In genomic region chr21:43203523-43204080, GRCh38 we compare ENCODE assay signal across 19 cellular contexts. TPM values are rescaled to one million over a fixed set of nuclear protein-coding genes. Genes with fewer than 3 reads are reported as not detected.
DNase-seq lines count a peak whose midpoint lies in the region; ATAC-seq and TF ChIP-seq lines count a peak whose summit lies in the region.
"Had no signal": no experiment of that assay in that cellular context is flagged by ENCODE, and none has a peak within 500 bp of the region (broad histone marks: within the 10 kb centered on the region; RNA-seq: fewer than 3 reads in every experiment).

No MANE protein-coding gene starts in this region.

- H3K4me3 ChIP-seq in endodermal cell (ENCODE audit: low read length): no peak overlapping the region

- 91 to 100% methylated on average over 9 to 11 of the region's 11 CpGs for WGBS in endodermal cell (ENCODE audit: insufficient coverage in 1 of 2, insufficient read length in 1 of 2), 2 experiments

- no peaks in the 10 kb centered on the region for H3K36me3 Mint-ChIP-seq in endodermal cell (ENCODE audit: low read depth)
- peaks cover 5% of the 10 kb centered on the region for H3K36me3 Mint-ChIP-seq in osteocyte (ENCODE audit: unreplicated experiment)

- no peak for TF ChIP-seq CTCF in endodermal cell (conservative IDR thresholded peaks at IDR 0.05)
- TF ChIP-seq CTCF in osteocyte (IDR thresholded peaks at IDR 0.05): no peak

- no peak for ATAC-seq in Right ventricle myocardium superior (ENCODE audit: poor library complexity)
- no peak for ATAC-seq in GM19351 (IDR thresholded peaks at IDR 0.05; ENCODE audit: unreplicated experiment)
- no peak for ATAC-seq in HG03469 (IDR thresholded peaks at IDR 0.05; ENCODE audit: unreplicated experiment)

- H3K4me1 Mint-ChIP-seq in endodermal cell (peaks cover 2% of the 10 kb centered on the region), osteocyte (ENCODE audit: unreplicated experiment) (no peaks in the 10 kb centered on the region)

- H3K27ac Mint-ChIP-seq in endodermal cell: no peak overlapping the region
- no peak overlapping the region for H3K27ac Mint-ChIP-seq in osteocyte (ENCODE audit: unreplicated experiment)

- intact Hi-C loops in Right ventricle myocardium superior (cut with DNase I): no loop called here
- intact Hi-C loops in cardiac septum (cut with DNase I): no loop called here

- H3K27ac ChIP-seq in endodermal cell (ENCODE audit: low read depth, low read length): no peak overlapping the region
- H3K27ac ChIP-seq: KMS-11 had no signal

- H3K4me3 Mint-ChIP-seq in endodermal cell (no peak overlapping the region), osteocyte (ENCODE audit: unreplicated experiment) (no peak overlapping the region)

- H3K27me3 Mint-ChIP-seq in endodermal cell (ENCODE audit: insufficient read depth) (peaks cover 2% of the 10 kb centered on the region), osteocyte (ENCODE audit: unreplicated experiment) (peaks cover 39% of the 10 kb centered on the region)

- DNase-seq in Right ventricle myocardium superior (peak; percentile 17), cardiac septum (ENCODE audit: low spot score) (no peak), endodermal cell (peak; percentile 23), osteocyte (ENCODE audit: extremely low spot score, unreplicated experiment) (peak; percentile 69), ureter (ENCODE audit: low spot score) (peak; percentile 19), SIG-M5 treated with dmso at 0.1 percent for 504 hours (lab: John Stamatoyannopoulos, UW; ENCODE audit: unreplicated experiment) (no peak)
- DNase-seq: COR-L47, DMS153, NCI-H1092, NCI-H146, NCI-H2081, NCI-H510A treated with DMSO at 0.1 percent for 48 hours, SHP77 had no signal

- no peaks in the 10 kb centered on the region for H3K4me1 ChIP-seq in endodermal cell (ENCODE audit: control insufficient read depth, insufficient read depth, low read length)

- H3K9me3 Mint-ChIP-seq in endodermal cell (peaks cover 21% of the 10 kb centered on the region), osteocyte (ENCODE audit: unreplicated experiment) (peaks cover 18% of the 10 kb centered on the region)

- no peaks in the 10 kb centered on the region for H3K27me3 ChIP-seq in endodermal cell (ENCODE audit: control insufficient read depth, insufficient read depth, low read length, poor library complexity, severe bottlenecking)

- no peaks in the 10 kb centered on the region for H3K36me3 ChIP-seq in endodermal cell (ENCODE audit: control insufficient read depth, insufficient read depth, low read length)

- no peak overlapping the region for H3K9ac ChIP-seq in endodermal cell (ENCODE audit: extremely low read depth, low read length, poor library complexity, severe bottlenecking)
- H3K9ac ChIP-seq: KMS-11 had no signal

- peaks cover 19% of the 10 kb centered on the region for H3K9me3 ChIP-seq in endodermal cell (ENCODE audit: control insufficient read depth, low read length)

RNA-seq across cellular contexts. Expression of gene CRYAA, which starts 34.8 kb away (rescaled TPM):
- total RNA-seq in Right ventricle myocardium superior (not detected), cardiac septum (not detected), endodermal cell (not detected), osteocyte (not detected in 2 replicates), ureter (not detected)
- not detected for polyA plus RNA-seq in endodermal cell (2013, experiment 1 of 2)
- not detected for polyA plus RNA-seq in endodermal cell (2013, experiment 2 of 2)
- total RNA-seq: A673, H1, M059J had no signal
- polyA plus RNA-seq: H1 had no signal

Comparison
In these comparisons a context has a peak if more than half of its experiments do, and no peak if none do; other contexts are left out.
1. DNase-seq: peak in Right ventricle myocardium superior (single experiment), endodermal cell (single experiment), osteocyte (single experiment) and ureter (single experiment); none in cardiac septum (single experiment) and SIG-M5 treated with dmso at 0.1 percent for 504 hours (single experiment).